Comparison of ENCODE assay signal across 19 cellular contexts in genomic region chr5:37598665-37599064, GRCh38.
DNase-seq lines count a peak whose midpoint lies in the region; FAIRE-seq and TF ChIP-seq lines count a peak whose summit lies in the region.
"Had no signal": no experiment of that assay in that cellular context is flagged by ENCODE, and none has a peak within 500 bp of the region (broad histone marks: within the 10 kb centered on the region; RNA-seq: fewer than 3 reads in every experiment).

No MANE protein-coding gene starts in this region.

- no peak overlapping the region for H2AK5ac ChIP-seq in neuronal stem cell (ENCODE audit: low read depth, low read length)

- H2BK5ac ChIP-seq in neuronal stem cell (ENCODE audit: low read length), result no peak overlapping the region

- DNase-seq in AG10803 (ENCODE audit: low read depth), result peak; percentile 3
- DNase-seq in fibroblast of villous mesenchyme (ENCODE audit: low read depth), result peak; percentile 11
- DNase-seq in transverse colon, result no peak
- DNase-seq in neuronal stem cell (ENCODE audit: low spot score), result no peak
- DNase-seq in T-helper 2 cell, result no peak
- no peak for DNase-seq in GDM1 (lab: John Stamatoyannopoulos, UW)
- DNase-seq in GOT3 (lab: John Stamatoyannopoulos, UW), result no peak
- DNase-seq: C1 segment of cervical spinal cord; Calu3; CD4-positive, alpha-beta memory T cell; COR-L47; DMS53; DMS79 treated with DMSO at 0.1 percent for 48 hours; GM23248; H9 had no signal

- no peak overlapping the region for H3K4me3 ChIP-seq in AG10803 (ENCODE audit: low read length)
- H3K4me3 ChIP-seq in fibroblast of villous mesenchyme (ENCODE audit: low read depth, low read length), result no peak overlapping the region
- no peak overlapping the region for H3K4me3 ChIP-seq in transverse colon
- H3K4me3 ChIP-seq in neuronal stem cell (ENCODE audit: low read length in 2 of 2), result no peak overlapping the region
- H3K4me3 ChIP-seq: GM23248 had no signal

- H3K27ac ChIP-seq in transverse colon (peak overlapping the region in 3 of 4 donors; percentile 25 to 40 (median 31)), neuronal stem cell (replicated peaks; ENCODE audit: low read length) (no peak overlapping the region)
- H3K27ac ChIP-seq: 22Rv1, GM23248 had no signal

- H2AFZ ChIP-seq in neuronal stem cell (ENCODE audit: low read length), result no peak overlapping the region
- H2AFZ ChIP-seq: GM23248 had no signal

- TF ChIP-seq CTCF in AG10803 (conservative IDR thresholded peaks at IDR 0.05; ENCODE audit: low read length), result no peak
- no peak for TF ChIP-seq CTCF in fibroblast of villous mesenchyme (IDR thresholded peaks at IDR 0.05; ENCODE audit: insufficient read depth, low read depth, low read length)
- TF ChIP-seq CTCF in transverse colon (IDR thresholded peaks at IDR 0.05), result no peak

- no peak overlapping the region for H3K18ac ChIP-seq in neuronal stem cell (ENCODE audit: low read length)

- H3K9me3 ChIP-seq in transverse colon (peaks cover 4 to 8% of the 10 kb centered on the region in 2 donors), neuronal stem cell (replicated peaks in 1 of 2; ENCODE audit: control insufficient read depth in 2 of 2, insufficient read depth in 1 of 2, low read depth in 1 of 2, low read length in 2 of 2) (peaks cover 0 to 6% of the 10 kb centered on the region in 2 donors)

- FAIRE-seq in endometrium (lab: Jason Lieb, UNC), result peak; percentile 93
- FAIRE-seq: A204.1, GM12892 had no signal

- H3K4me1 ChIP-seq in transverse colon (peaks cover 0 to 9% (median 0%) of the 10 kb centered on the region in 4 donors), neuronal stem cell (ENCODE audit: control insufficient read depth in 2 of 2, insufficient read depth in 1 of 2, low read depth in 1 of 2, low read length in 2 of 2) (no peaks in the 10 kb centered on the region)

- H3K27me3 ChIP-seq in transverse colon (no peaks in the 10 kb centered on the region), neuronal stem cell (ENCODE audit: control insufficient read depth in 3 of 3, insufficient read depth in 3 of 3, low read depth in 1 of 3, low read length in 3 of 3) (no peaks in the 10 kb centered on the region)

- H3K23ac ChIP-seq in neuronal stem cell (ENCODE audit: low read depth, low read length, poor library complexity), result no peak overlapping the region

- H2BK15ac ChIP-seq in neuronal stem cell (ENCODE audit: low read length), result no peak overlapping the region

- H3K79me1 ChIP-seq in neuronal stem cell (ENCODE audit: low read depth, low read length), result no peaks in the 10 kb centered on the region

- 71 to 78% methylated on average over 3 of the region's 3 CpGs for WGBS in transverse colon (ENCODE audit: low coverage in 1 of 2), 2 donors
- no CpG with 5 or more reads among the region's 3 CpGs for WGBS in neuronal stem cell (ENCODE audit: extremely low coverage in 2 of 2, insufficient read length in 2 of 2, insufficient replicate concordance in 1 of 2), 2 donors

- H3K4ac ChIP-seq in neuronal stem cell (ENCODE audit: low read length), result no peak overlapping the region

- intact Hi-C loops in transverse colon (cut with DNase I; ENCODE audit: low total_unique reads), result no loop called here

- H3K14ac ChIP-seq in neuronal stem cell (ENCODE audit: low read length), result no peak overlapping the region

- no peak overlapping the region for H3K4me2 ChIP-seq in neuronal stem cell (ENCODE audit: insufficient read depth, low read length, poor library complexity, severe bottlenecking)

- H4K91ac ChIP-seq in neuronal stem cell (ENCODE audit: low read depth, low read length, poor library complexity), result no peak overlapping the region

- in situ Hi-C loops in transverse colon (cut with MboI; ENCODE audit: low pct_ligation_motif_present in 1 of 4, low pct_unique_long_range_greater_than_20kb in 1 of 4, low sequenced_read_pairs in 3 of 4), result no loop called here

- no peak overlapping the region for H2BK120ac ChIP-seq in neuronal stem cell (ENCODE audit: low read depth, low read length)

- H3K9ac ChIP-seq in neuronal stem cell (ENCODE audit: low read depth, low read length, poor library complexity), result no peak overlapping the region
- H3K9ac ChIP-seq: GM23248 had no signal

- H4K8ac ChIP-seq in neuronal stem cell (ENCODE audit: low read depth, low read length), result no peak overlapping the region

- no peak for TF ChIP-seq POLR2A in transverse colon (IDR thresholded peaks at IDR 0.05)

- no peak overlapping the region for H2BK12ac ChIP-seq in neuronal stem cell (ENCODE audit: low read length)

- no peak for TF ChIP-seq EP300 in transverse colon (IDR thresholded peaks at IDR 0.05; ENCODE audit: low read depth)

- no peaks in the 10 kb centered on the region for H3K36me3 ChIP-seq in transverse colon
- H3K36me3 ChIP-seq in neuronal stem cell (replicated peaks in 1 of 2; ENCODE audit: control insufficient read depth in 2 of 2, insufficient read depth in 2 of 2, low read length in 2 of 2), result no peaks in the 10 kb centered on the region

Comparison
In these comparisons a context has a peak if more than half of its experiments do, and no peak if none do; other contexts are left out.
1. DNase-seq: peak in AG10803 (single experiment) and fibroblast of villous mesenchyme (single experiment); none in transverse colon (single experiment), neuronal stem cell (single experiment), T-helper 2 cell (0 of 5), GDM1 (single experiment) and GOT3 (single experiment).